In the genomic region with DNA sequence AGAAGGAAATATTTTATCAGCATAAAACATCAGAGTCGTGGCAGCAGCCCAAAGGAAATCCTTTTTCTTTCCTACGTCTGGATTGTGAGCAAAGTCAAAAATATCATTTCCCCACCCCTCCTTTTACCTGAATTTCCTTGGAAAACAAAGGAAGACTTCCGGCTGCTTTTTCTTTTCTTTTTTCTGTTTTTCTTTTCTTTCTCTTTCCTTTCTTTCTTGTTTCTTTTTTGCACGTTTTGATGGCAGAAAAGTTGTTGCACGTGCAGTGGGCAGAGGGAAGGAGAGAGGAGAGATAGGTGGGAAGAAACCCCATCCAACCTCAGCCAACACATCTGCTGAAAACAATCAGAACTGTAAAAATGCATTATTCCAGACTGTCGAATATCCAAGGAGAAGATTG, we compare ENCODE assay signal across 8 cellular contexts. TPM values are rescaled to one million over a fixed set of nuclear protein-coding genes. Genes with fewer than 3 reads are reported as not detected.
A peak's percentile ranks its signal among the peaks of the same experiment; 100 is the strongest.
DNase-seq lines count a peak whose midpoint lies in the region; TF ChIP-seq lines count a peak whose summit lies in the region.

No MANE protein-coding gene starts in this region.

- TF ChIP-seq CTCF in Calu3 (IDR thresholded peaks at IDR 0.05; ENCODE audit: unreplicated experiment) (no peak), fibroblast of mammary gland (conservative IDR thresholded peaks at IDR 0.05; ENCODE audit: control insufficient read depth, insufficient read depth, low read depth, low read length) (no peak), progenitor cell of endocrine pancreas (IDR thresholded peaks at IDR 0.05; ENCODE audit: unreplicated experiment) (no peak)

- H3K27ac Mint-ChIP-seq in Calu3 (ENCODE audit: unreplicated experiment) (peak overlapping the region; percentile 96), progenitor cell of endocrine pancreas (peak overlapping the region; percentile 98)

- CTCF ChIA-PET in Calu3 (lab: Charles Lee) = interaction anchor here (0.6 to 1.1 kb wide), 5 partner anchors 37 to 235 kb away, joined by 3 to 5 read pairs (median 3); no protein-coding TSS in a partner anchor

- H3K27ac ChIP-seq in SK-N-MC = no peak overlapping the region

- H3K9me3 Mint-ChIP-seq in Calu3 (ENCODE audit: low read depth, unreplicated experiment) (no peaks in the 10 kb centered on the region), progenitor cell of endocrine pancreas (ENCODE audit: low read depth) (no peaks in the 10 kb centered on the region)

- intact Hi-C loops in Calu3 (cut with micrococcal nuclease; ENCODE audit: unreplicated experiment) = loop anchor here (5.0 to 10.0 kb wide), 3 partner anchors 101 to 198 kb away; no protein-coding TSS in a partner anchor

- H3K4me3 ChIP-seq in SK-N-MC (peak overlapping the region; percentile 76), fibroblast of mammary gland (ENCODE audit: control insufficient read depth, low read depth, low read length) (peak overlapping the region; percentile 86)

- BruUV-seq in Calu3 (replicated peaks; lab: Mats Ljungman, UMichigan) = no TSS peak

- no peaks in the 10 kb centered on the region for H3K36me3 ChIP-seq in SK-N-MC (ENCODE audit: insufficient read depth, low read length)

- no peak overlapping the region for H3K9ac ChIP-seq in SK-N-MC (ENCODE audit: insufficient read length)

- H3K36me3 Mint-ChIP-seq in Calu3 (ENCODE audit: insufficient read depth, unreplicated experiment) (peaks cover 64% of the 10 kb centered on the region), progenitor cell of endocrine pancreas (ENCODE audit: insufficient read depth) (no peaks in the 10 kb centered on the region)

- H3K4me1 Mint-ChIP-seq in Calu3 (ENCODE audit: low read depth, unreplicated experiment) (peaks cover 39% of the 10 kb centered on the region), progenitor cell of endocrine pancreas (ENCODE audit: low read depth) (peaks cover 14% of the 10 kb centered on the region)

- H3K27me3 Mint-ChIP-seq in Calu3 (ENCODE audit: unreplicated experiment) = no peaks in the 10 kb centered on the region
- peaks cover 8% of the 10 kb centered on the region for H3K27me3 Mint-ChIP-seq in progenitor cell of endocrine pancreas

- no peaks in the 10 kb centered on the region for H3K9me3 ChIP-seq in SK-N-MC (ENCODE audit: low read depth, low read length)

- peak overlapping the region; percentile 82 for H3K4me3 Mint-ChIP-seq in Calu3 (ENCODE audit: low read depth, unreplicated experiment)
- peak overlapping the region; percentile 95 for H3K4me3 Mint-ChIP-seq in progenitor cell of endocrine pancreas (ENCODE audit: low read depth)

- no peak for DNase-seq in Calu3
- no peak for DNase-seq in SK-N-MC (ENCODE audit: low read depth, low spot score)
- DNase-seq in fibroblast of mammary gland (ENCODE audit: low read depth) = no peak
- DNase-seq in progenitor cell of endocrine pancreas (ENCODE audit: low spot score, unreplicated experiment) = no peak
- no peak for DNase-seq in dermis blood vessel endothelial cell
- DNase-seq in RKO (ENCODE audit: low spot score) = no peak
- DNase-seq in NCI-H524 (lab: John Stamatoyannopoulos, UW) = no peak
- no peak for DNase-seq in midbrain (lab: John Stamatoyannopoulos, UW)

RNA-seq across cellular contexts. Expression of gene MYO1E, which starts 0.5 kb away (rescaled TPM):
- total RNA-seq in Calu3 (2022) (617 and 655 TPM in 2 replicates), progenitor cell of endocrine pancreas (40.4 and 42.3 TPM in 2 replicates), dermis blood vessel endothelial cell (142 and 226 TPM in 2 replicates)
